Comparison of ENCODE assay signal across 9 cellular contexts in the genomic region with DNA sequence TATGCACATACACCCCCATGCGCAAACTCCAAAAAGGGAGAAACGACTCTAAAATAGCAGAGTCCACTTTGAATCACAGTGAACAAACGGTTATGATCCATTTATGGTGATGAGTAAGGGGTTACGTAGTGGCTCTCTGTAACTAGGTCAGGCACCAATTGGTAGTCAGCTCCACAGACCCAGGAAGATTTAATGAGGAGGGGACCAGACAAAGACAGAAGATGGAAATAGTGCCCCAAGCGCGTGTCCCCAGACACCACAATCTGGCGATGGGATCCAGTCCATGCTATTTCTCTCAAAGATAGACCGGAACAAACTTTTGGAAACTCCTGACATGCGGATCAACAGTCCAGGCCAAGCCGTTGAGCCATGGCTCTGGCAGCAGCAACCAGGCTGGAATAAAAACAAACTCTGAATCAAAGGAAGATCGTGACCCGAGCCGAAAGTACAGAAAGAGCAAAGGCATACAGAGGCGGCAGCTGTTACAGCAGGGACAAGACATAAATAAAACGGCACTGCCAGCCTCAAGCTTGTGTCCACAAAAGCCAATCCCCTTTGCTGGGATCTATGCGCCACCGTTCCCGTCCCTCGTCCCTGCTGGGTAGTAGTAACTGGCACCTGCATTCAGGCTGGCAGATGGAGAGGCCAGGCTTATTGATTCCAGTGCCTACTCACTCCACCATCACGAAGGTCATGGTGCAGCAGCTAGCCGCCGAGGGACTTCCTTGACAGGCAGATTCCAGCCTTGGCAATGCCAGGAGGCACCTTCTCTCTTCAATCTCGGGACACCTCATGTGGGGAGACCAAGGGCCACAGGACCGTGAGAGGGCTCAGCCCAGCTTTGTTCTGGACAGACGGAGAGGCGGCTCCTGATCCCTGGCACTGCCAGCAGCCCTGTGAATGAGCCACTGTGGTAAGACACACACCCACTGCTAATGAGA. TPM values are rescaled to one million over a fixed set of nuclear protein-coding genes. Genes with fewer than 3 reads are reported as not detected.
DNase-seq lines count a peak whose midpoint lies in the region; ATAC-seq and TF ChIP-seq lines count a peak whose summit lies in the region.
"Had no signal": no experiment of that assay in that cellular context is flagged by ENCODE, and none has a peak within 500 bp of the region (broad histone marks: within the 10 kb centered on the region; RNA-seq: fewer than 3 reads in every experiment).

No MANE protein-coding gene starts in this region.

- TF ChIP-seq POLR2A in Peyer's patch (IDR thresholded peaks at IDR 0.05) (no peak), esophagus muscularis mucosa (IDR thresholded peaks at IDR 0.05; ENCODE audit: low read depth) (no peak), suprapubic skin (IDR thresholded peaks at IDR 0.05) (no peak)

- TF ChIP-seq EP300 in esophagus muscularis mucosa (IDR thresholded peaks at IDR 0.05), result no peak
- no peak for TF ChIP-seq EP300 in suprapubic skin (IDR thresholded peaks at IDR 0.05)

- CTCF ChIA-PET in T-cell (lab: Charles Lee), result no interaction called here

- H3K4me3 ChIP-seq in Peyer's patch (no peak overlapping the region), esophagus muscularis mucosa (peak overlapping the region; percentile 15 to 35 (median 30)), mesodermal cell (ENCODE audit: extremely low read depth, insufficient read depth, low read length, poor library complexity, severe bottlenecking) (no peak overlapping the region), suprapubic skin (no peak overlapping the region)

- H3K27me3 ChIP-seq in Peyer's patch (no peaks in the 10 kb centered on the region), esophagus muscularis mucosa (no peaks in the 10 kb centered on the region), suprapubic skin (no peaks in the 10 kb centered on the region)

- peaks cover 9 to 18% (median 12%) of the 10 kb centered on the region in 3 donors for H3K9me3 Mint-ChIP-seq in T-cell

- H3K4me3 Mint-ChIP-seq in T-cell, result no peak overlapping the region
- H3K4me3 Mint-ChIP-seq: activated CD4-positive, alpha-beta T cell treated with anti-CD3 and anti-CD28 coated beads for 36 hours had no signal

- H3K4me1 Mint-ChIP-seq in T-cell, result no peaks in the 10 kb centered on the region
- H3K4me1 Mint-ChIP-seq: activated CD4-positive, alpha-beta T cell treated with anti-CD3 and anti-CD28 coated beads for 36 hours had no signal

- H3K36me3 Mint-ChIP-seq in T-cell, result no peaks in the 10 kb centered on the region

- H3K27ac Mint-ChIP-seq in T-cell, result no peak overlapping the region
- H3K27ac Mint-ChIP-seq: activated CD4-positive, alpha-beta T cell treated with anti-CD3 and anti-CD28 coated beads for 36 hours had no signal

- WGBS in esophagus muscularis mucosa, result 45% methylated on average over 20 of the region's 26 CpGs
- WGBS in mesodermal cell (ENCODE audit: insufficient coverage in 2 of 2), 2 experiments, result 93 to 95% methylated on average over 22 to 25 of the region's 26 CpGs
- 67% methylated on average over 26 of the region's 26 CpGs for WGBS in suprapubic skin

- DNase-seq in Peyer's patch (peak in 1 of 3 donors; percentile 47), esophagus muscularis mucosa (ENCODE audit: extremely low spot score) (peak; percentile 91), suprapubic skin (ENCODE audit: low spot score in 2 of 2) (peak in 1 of 2 donors; percentile 64), RPMI8226 (no peak), cerebellar nuclear complex (lab: John Stamatoyannopoulos, UW) (no peak), T-cell (no peak), NCI-H345 treated with DMSO at 0.1 percent for 48 hours (lab: John Stamatoyannopoulos, UW; ENCODE audit: unreplicated experiment) (no peak)
- DNase-seq: activated CD4-positive, alpha-beta T cell treated with anti-CD3 and anti-CD28 coated beads for 36 hours had no signal

- H3K27ac ChIP-seq in Peyer's patch (peak overlapping the region in 3 of 4 donors; percentile 25 to 75 (median 39)), esophagus muscularis mucosa (replicated peaks in 1 of 4) (peak overlapping the region; percentile 72 to 80 (median 74)), mesodermal cell (ENCODE audit: low read depth, low read length, severe bottlenecking) (peak overlapping the region; percentile 90), suprapubic skin (peak overlapping the region; percentile 64)

- POLR2A ChIA-PET in T-cell (lab: Charles Lee), result no interaction called here

- H3K27me3 Mint-ChIP-seq in T-cell, result no peaks in the 10 kb centered on the region
- H3K27me3 Mint-ChIP-seq: activated CD4-positive, alpha-beta T cell treated with anti-CD3 and anti-CD28 coated beads for 36 hours had no signal

- intact Hi-C loops in esophagus muscularis mucosa (cut with DNase I), result no loop called here

- no peaks in the 10 kb centered on the region for H3K4me1 ChIP-seq in Peyer's patch
- peaks cover 18 to 48% (median 45%) of the 10 kb centered on the region in 4 donors for H3K4me1 ChIP-seq in esophagus muscularis mucosa
- H3K4me1 ChIP-seq in mesodermal cell (ENCODE audit: control insufficient read depth, insufficient read depth, low read length, poor library complexity, severe bottlenecking), result peaks cover 29% of the 10 kb centered on the region
- peaks cover 11% of the 10 kb centered on the region for H3K4me1 ChIP-seq in suprapubic skin

- H3K36me3 ChIP-seq in Peyer's patch (no peaks in the 10 kb centered on the region), esophagus muscularis mucosa (no peaks in the 10 kb centered on the region), mesodermal cell (ENCODE audit: control insufficient read depth, insufficient read depth, low read length) (peaks cover 19% of the 10 kb centered on the region), suprapubic skin (no peaks in the 10 kb centered on the region)

- TF ChIP-seq CTCF in Peyer's patch (IDR thresholded peaks at IDR 0.05) (no peak), esophagus muscularis mucosa (IDR thresholded peaks at IDR 0.05) (no peak), suprapubic skin (IDR thresholded peaks at IDR 0.05) (no peak)

- no peak for ATAC-seq in T-cell (replicated peaks in 1 of 4)
- ATAC-seq: activated CD4-positive, alpha-beta T cell treated with anti-CD3 and anti-CD28 coated beads for 36 hours had no signal

- H3K9me3 ChIP-seq in Peyer's patch (no peaks in the 10 kb centered on the region), esophagus muscularis mucosa (no peaks in the 10 kb centered on the region), mesodermal cell (ENCODE audit: control insufficient read depth, low read length) (no peaks in the 10 kb centered on the region), suprapubic skin (no peaks in the 10 kb centered on the region)

RNA-seq across cellular contexts. Expression of gene CDH11, which starts 50.2 kb away (rescaled TPM):
- 10 to 100 TPM in 1 of 4 donors, 1 to 10 TPM in 3; 2.1 to 16.5 (median 4.9) TPM for total RNA-seq in Peyer's patch
- total RNA-seq in esophagus muscularis mucosa, result 10 to 100 TPM; 22.4 to 47.8 (median 35.6) TPM
- polyA plus RNA-seq in mesodermal cell (2013, experiment 1 of 2), result 488 TPM
- polyA plus RNA-seq in mesodermal cell (2013, experiment 2 of 2), result 420 TPM
- 10 to 100 TPM; 10.3 to 41.4 (median 25.8) TPM for total RNA-seq in suprapubic skin
- 1 to 10 TPM in 1 of 5 donors, under 1 TPM in 2, not detected in 2; 0.10 to 1.1 (median 0.53) TPM for total RNA-seq in T-cell
- total RNA-seq: activated CD4-positive, alpha-beta T cell treated with anti-CD3 and anti-CD28 coated beads for 36 hours had no signal

Comparison
In these comparisons a context has a peak if more than half of its experiments do, and no peak if none do; other contexts are left out.
1. H3K27ac ChIP-seq: peak in every context shown above with its lines; median percentile 90 in mesodermal cell; 74 in esophagus muscularis mucosa; 64 in suprapubic skin; 39 in Peyer's patch.
2. H3K4me3 ChIP-seq: peak in esophagus muscularis mucosa (4 of 4); none in Peyer's patch (0 of 4), mesodermal cell (single experiment) and suprapubic skin (single experiment).